ENCODE assay signal across 11 cellular contexts in the genomic region with DNA sequence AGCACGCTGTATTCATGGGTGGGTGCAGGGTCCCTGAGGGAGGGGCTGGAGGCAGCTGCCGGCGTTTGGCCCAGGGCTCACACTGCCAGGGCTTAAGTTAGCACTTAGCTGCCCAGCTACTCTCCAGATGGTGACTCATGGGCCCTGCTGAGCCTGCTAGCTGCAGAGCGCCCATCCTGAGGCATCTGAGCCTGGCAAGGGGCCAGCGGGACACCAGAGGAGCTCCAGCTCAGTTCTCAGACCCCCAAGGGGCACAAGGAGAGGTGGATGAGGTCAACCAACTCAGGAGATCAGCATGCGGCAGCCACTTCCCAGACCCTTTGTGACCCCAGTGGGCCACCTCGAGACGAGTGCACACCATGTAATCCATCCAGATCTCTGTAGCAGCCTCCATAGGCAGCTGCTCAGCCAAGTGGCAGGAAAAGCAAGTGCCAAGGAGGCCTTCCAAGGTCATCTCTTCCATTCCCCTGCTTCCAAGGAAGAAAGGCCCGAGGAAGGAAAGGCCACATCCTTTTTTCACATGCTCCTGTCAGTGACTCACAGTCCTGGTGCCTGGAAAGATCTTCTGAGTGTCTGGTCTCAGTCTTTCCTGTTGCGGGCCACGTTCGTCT. TPM values are rescaled to one million over a fixed set of nuclear protein-coding genes. Genes with fewer than 3 reads are reported as not detected.
DNase-seq lines count a peak whose midpoint lies in the region; ATAC-seq and TF ChIP-seq lines count a peak whose summit lies in the region.
"Had no signal": no experiment of that assay in that cellular context is flagged by ENCODE, and none has a peak within 500 bp of the region (broad histone marks: within the 10 kb centered on the region; RNA-seq: fewer than 3 reads in every experiment).

No MANE protein-coding gene starts in this region.

- no peak for TF ChIP-seq CTCF in kidney epithelial cell (IDR thresholded peaks at IDR 0.05; ENCODE audit: insufficient read depth, low read length, poor library complexity, severe bottlenecking)

- H3K4me3 ChIP-seq in ACC112 (ENCODE audit: low read depth, low read length) = no peak overlapping the region
- no peak overlapping the region for H3K4me3 ChIP-seq in kidney epithelial cell (ENCODE audit: low read depth, low read length)
- H3K4me3 ChIP-seq: BLaER1 had no signal

- H3K36me3 ChIP-seq in ACC112 (ENCODE audit: insufficient read depth, low read length) (no peaks in the 10 kb centered on the region), kidney epithelial cell (ENCODE audit: control insufficient read depth, insufficient read depth, low read length) (no peaks in the 10 kb centered on the region)

- no peak overlapping the region for H2AFZ ChIP-seq in ACC112 (ENCODE audit: low read length, unreplicated experiment)

- H3K27me3 ChIP-seq in ACC112 (ENCODE audit: insufficient read depth, low read length) (no peaks in the 10 kb centered on the region), kidney epithelial cell (ENCODE audit: control insufficient read depth, insufficient read depth, low read length) (no peaks in the 10 kb centered on the region)
- H3K27me3 ChIP-seq: BLaER1 had no signal

- peak overlapping the region; percentile 22 for H3K27ac ChIP-seq in ACC112 (ENCODE audit: low read depth, low read length)
- H3K27ac ChIP-seq: BLaER1 had no signal

- ATAC-seq in GM21381 (IDR thresholded peaks at IDR 0.05; ENCODE audit: unreplicated experiment) = no peak

- peaks cover 46% of the 10 kb centered on the region for H3K4me1 ChIP-seq in ACC112 (ENCODE audit: control insufficient read depth, insufficient read depth, low read length, unreplicated experiment)

- no peaks in the 10 kb centered on the region for H3K79me2 ChIP-seq in ACC112 (ENCODE audit: control insufficient read depth, insufficient read depth, low read length, unreplicated experiment)

- DNase-seq in NCI-H2171 (lab: John Stamatoyannopoulos, UW) (peak; percentile 13), brain pericyte (ENCODE audit: low read depth, low spot score) (peak; percentile 94), kidney epithelial cell (ENCODE audit: low read depth) (peak; percentile 61), HUDEP-2 (lab: John Stamatoyannopoulos, UW; ENCODE audit: unreplicated experiment in 76 of 76) (no peak), ecto neural progenitor cell (ENCODE audit: low spot score) (no peak), SKM-1 (lab: John Stamatoyannopoulos, UW; ENCODE audit: unreplicated experiment) (no peak)
- DNase-seq: NK-92 treated with Interleukin-12 subunit alpha and Interleukin-12 subunit beta, amount 100 ng/mL, for 24 hours had no signal

RNA-seq across cellular contexts. Expression of a gene that starts 35.3 kb away (rescaled TPM):
- total RNA-seq in kidney epithelial cell = 22.4 and 30.3 TPM in 2 replicates

RNA-seq across cellular contexts. Expression of a gene that starts 56.8 kb away (rescaled TPM):
- 84.6 and 99.6 TPM in 2 replicates for total RNA-seq in kidney epithelial cell
- total RNA-seq: activated CD8-positive, alpha-beta memory T cell treated with anti-CD3 and anti-CD28 coated beads for 36 hours had no signal

Comparison
In these comparisons a context has a peak if more than half of its experiments do, and no peak if none do; other contexts are left out.
1. DNase-seq: peak in NCI-H2171 (single experiment), brain pericyte (single experiment) and kidney epithelial cell (single experiment); none in HUDEP-2 (0 of 76), ecto neural progenitor cell (single experiment) and SKM-1 (single experiment).